Comparison of ENCODE assay signal across 8 cellular contexts in genomic region chr11:122215244-122215992, GRCh38.
A peak's percentile ranks its signal among the peaks of the same experiment; 100 is the strongest.
DNase-seq lines count a peak whose midpoint lies in the region; ATAC-seq and TF ChIP-seq lines count a peak whose summit lies in the region.

No MANE protein-coding gene starts in this region.

- H3K4me1 Mint-ChIP-seq in T-helper 2 cell treated with Interferon-gamma antibody and Interleukin-4, amounts not matched to agents 5 μg/mL and 100 μg/mL, for 36 hours (ENCODE audit: low read depth) = no peaks in the 10 kb centered on the region

- no peak overlapping the region for H3K4me3 Mint-ChIP-seq in T-helper 2 cell treated with Interferon-gamma antibody and Interleukin-4, amounts not matched to agents 5 μg/mL and 100 μg/mL, for 36 hours

- TF ChIP-seq CTCF in GM12873 (IDR thresholded peaks at IDR 0.05; ENCODE audit: insufficient read depth, low read depth, low read length, missing control alignments) = peak; percentile 95

- DNase-seq in ACHN (peak; percentile 39), NCI-H526 treated with DMSO at 0.1 percent for 48 hours (lab: John Stamatoyannopoulos, UW) (peak; percentile 19), hepatic stellate cell (ENCODE audit: low spot score) (peak; percentile 87), retina (peak; percentile 81)
- no peak for DNase-seq in T-helper 2 cell treated with Interferon-gamma antibody and Interleukin-4, amounts not matched to agents 5 μg/mL and 100 μg/mL, for 36 hours (ENCODE audit: low spot score)

- H3K9me3 Mint-ChIP-seq in T-helper 2 cell treated with Interferon-gamma antibody and Interleukin-4, amounts not matched to agents 5 μg/mL and 100 μg/mL, for 36 hours = no peaks in the 10 kb centered on the region

- peak; percentile 84 for ATAC-seq in HG02970 (IDR thresholded peaks at IDR 0.05; ENCODE audit: low FRiP score, unreplicated experiment)

- peaks cover 2% of the 10 kb centered on the region for H3K27me3 Mint-ChIP-seq in T-helper 2 cell treated with Interferon-gamma antibody and Interleukin-4, amounts not matched to agents 5 μg/mL and 100 μg/mL, for 36 hours (ENCODE audit: low read depth)

- no peaks in the 10 kb centered on the region for H3K36me3 Mint-ChIP-seq in T-helper 2 cell treated with Interferon-gamma antibody and Interleukin-4, amounts not matched to agents 5 μg/mL and 100 μg/mL, for 36 hours (ENCODE audit: low read depth)

- no peak overlapping the region for H3K27ac Mint-ChIP-seq in T-helper 2 cell treated with Interferon-gamma antibody and Interleukin-4, amounts not matched to agents 5 μg/mL and 100 μg/mL, for 36 hours

- in situ Hi-C loops in ACHN (cut with HindIII; ENCODE audit: low pct_ligation_motif_present, low pct_unique_long_range_greater_than_20kb, low sequenced_read_pairs) = no loop called here

- peak overlapping the region; percentile 27 for H3K27ac ChIP-seq in angular gyrus (ENCODE audit: low read depth, low read length)
